Comparison of ENCODE assay signal across 10 cellular contexts in genomic region chr4:24979554-24979953, GRCh38. TPM values are rescaled to one million over a fixed set of nuclear protein-coding genes. Genes with fewer than 3 reads are reported as not detected.
DNase-seq lines count a peak whose midpoint lies in the region; ATAC-seq, FAIRE-seq and TF ChIP-seq lines count a peak whose summit lies in the region.
"Had no signal": no experiment of that assay in that cellular context is flagged by ENCODE, and none has a peak within 500 bp of the region (broad histone marks: within the 10 kb centered on the region; RNA-seq: fewer than 3 reads in every experiment).

No MANE protein-coding gene starts in this region.

- BruUV-seq in HepG2 (replicated peaks; lab: Mats Ljungman, UMichigan) = no TSS peak

- no peaks in the 10 kb centered on the region for H3K79me2 ChIP-seq in HepG2 (ENCODE audit: insufficient read depth, low read length)

- H3K4me1 Mint-ChIP-seq in activated T-helper 2 cell treated with anti-CD3 and anti-CD28 coated beads, Interferon-gamma antibody, Interleukin-2, Interleukin-4, amounts not matched to agents 10 μg/mL and 5 μg/mL and 100 μg/mL, durations not matched to agents 14 hours and 24 hours and 36 hours (ENCODE audit: low read depth) = peaks cover 15% of the 10 kb centered on the region

- no peak for FAIRE-seq in HepG2 (lab: Jason Lieb, UNC)

- TF ChIP-seq CTCF in liver (IDR thresholded peaks at IDR 0.05; ENCODE audit: low read depth, low read length, missing input control) (no peak), HepG2 (CRISPR knock-in tag; IDR thresholded peaks at IDR 0.05) (no peak)

- in situ Hi-C loops in HepG2 (cut with HindIII; ENCODE audit: extremely low pct_ligation_motif_present, low pct_unique_long_range_greater_than_20kb) = loop anchor here (25.0 kb wide), 2 partner anchors 383 to 492 kb away; no protein-coding TSS in a partner anchor

- no peak for TF ChIP-seq EP300 in HepG2 (IDR thresholded peaks at IDR 0.05; ENCODE audit: low read depth in 2 of 2, low read length in 2 of 2)
- no peak for TF ChIP-seq EP300 in HepG2 (CRISPR knock-in tag; IDR thresholded peaks at IDR 0.05; ENCODE audit: borderline replicate concordance)

- CTCF ChIA-PET in HepG2 (lab: Yijun Ruan, JAX; ENCODE audit: low intra/inter-chr PET ratio, low total read pairs) = interaction anchor here (1.1 kb wide), 1 partner anchor 166 kb away, joined by 3 read pairs; no protein-coding TSS in a partner anchor

- H3K9me3 ChIP-seq in liver (ENCODE audit: control insufficient read depth in 4 of 4, low read length in 3 of 4) = no peaks in the 10 kb centered on the region
- no peaks in the 10 kb centered on the region for H3K9me3 ChIP-seq in HepG2 (ENCODE audit: low read length)

- ATAC-seq in HepG2 (no peak), HG03108 (IDR thresholded peaks at IDR 0.05; ENCODE audit: unreplicated experiment) (no peak), GM19395 (IDR thresholded peaks at IDR 0.05; ENCODE audit: unreplicated experiment) (no peak)

- H3K27me3 ChIP-seq in liver (ENCODE audit: control insufficient read depth in 4 of 4, insufficient read depth in 4 of 4, low read length in 3 of 4) (no peaks in the 10 kb centered on the region), HepG2 (ENCODE audit: control insufficient read depth in 1 of 2, insufficient read depth in 2 of 2, low read length in 2 of 2) (peaks cover 0 to 20% of the 10 kb centered on the region in 2 experiments; a peak in 1 of 5 replicates)

- no peak overlapping the region for H3K4me3 Mint-ChIP-seq in activated T-helper 2 cell treated with anti-CD3 and anti-CD28 coated beads, Interferon-gamma antibody, Interleukin-2, Interleukin-4, amounts not matched to agents 10 μg/mL and 5 μg/mL and 100 μg/mL, durations not matched to agents 14 hours and 24 hours and 36 hours (ENCODE audit: low read depth)

- POLR2A ChIA-PET in HepG2 (lab: Yijun Ruan, JAX) = no interaction called here

- H3K9ac ChIP-seq in liver (ENCODE audit: low read depth in 1 of 2, low read length in 2 of 2) = peak overlapping the region in 1 of 2 donors; percentile 82
- no peak overlapping the region for H3K9ac ChIP-seq in HepG2 (ENCODE audit: insufficient read depth, low read depth, low read length)

- TF ChIP-seq RAD21 in liver (IDR thresholded peaks at IDR 0.05) = no peak
- no peak for TF ChIP-seq RAD21 in HepG2 (CRISPR knock-in tag; IDR thresholded peaks at IDR 0.05)

- H3K27me3 Mint-ChIP-seq in activated T-helper 2 cell treated with anti-CD3 and anti-CD28 coated beads, Interferon-gamma antibody, Interleukin-2, Interleukin-4, amounts not matched to agents 10 μg/mL and 5 μg/mL and 100 μg/mL, durations not matched to agents 14 hours and 24 hours and 36 hours (ENCODE audit: low read depth) = peaks cover 12% of the 10 kb centered on the region

- no peaks in the 10 kb centered on the region for H3K36me3 ChIP-seq in liver (ENCODE audit: control insufficient read depth in 4 of 4, insufficient read depth in 3 of 4, low read depth in 1 of 4, low read length in 3 of 4)
- no peaks in the 10 kb centered on the region for H3K36me3 ChIP-seq in HepG2 (replicated peaks in 1 of 2; ENCODE audit: control insufficient read depth in 1 of 2, insufficient read depth in 2 of 2, low read length in 2 of 2)

- H4K20me1 ChIP-seq in HepG2 (ENCODE audit: insufficient read depth, low read length) = no peaks in the 10 kb centered on the region

- no peaks in the 10 kb centered on the region for H3K36me3 Mint-ChIP-seq in activated T-helper 2 cell treated with anti-CD3 and anti-CD28 coated beads, Interferon-gamma antibody, Interleukin-2, Interleukin-4, amounts not matched to agents 10 μg/mL and 5 μg/mL and 100 μg/mL, durations not matched to agents 14 hours and 24 hours and 36 hours (ENCODE audit: low read depth)

- TF ChIP-seq POLR2A in HepG2 (IDR thresholded peaks at IDR 0.05; ENCODE audit: insufficient read depth in 1 of 2, low read depth in 2 of 2, low read length in 2 of 2) = no peak

- WGBS in liver = 74% methylated on average over 7 of the region's 7 CpGs
- WGBS in HepG2 (ENCODE audit: low lambda C conversion rate) = 75% methylated on average over 7 of the region's 7 CpGs

- H3K27ac ChIP-seq in liver (ENCODE audit: low read depth in 1 of 2, low read length in 2 of 2) (peak overlapping the region; percentile 21 to 41), HepG2 (ENCODE audit: extremely low read length, insufficient read depth, low read length) (no peak overlapping the region), caudate nucleus (ENCODE audit: low read depth, low read length) (peak overlapping the region; percentile 29)
- H3K27ac ChIP-seq: C4-2B had no signal

- no peak overlapping the region for H3K27ac Mint-ChIP-seq in activated T-helper 2 cell treated with anti-CD3 and anti-CD28 coated beads, Interferon-gamma antibody, Interleukin-2, Interleukin-4, amounts not matched to agents 10 μg/mL and 5 μg/mL and 100 μg/mL, durations not matched to agents 14 hours and 24 hours and 36 hours

- H3K4me2 ChIP-seq in HepG2 (ENCODE audit: low read depth, low read length) = no peak overlapping the region

- DNase-seq in HepG2 (ENCODE audit: low spot score) (no peak), caudate nucleus (lab: John Stamatoyannopoulos, UW) (peak in 5 of 61 donors; percentile 4 to 21 (median 6)), medulla oblongata (ENCODE audit: extremely low spot score) (peak; percentile 85), posterior vena cava (ENCODE audit: low spot score) (no peak)
- no peak for DNase-seq in activated T-helper 2 cell treated with anti-CD3 and anti-CD28 coated beads, Interferon-gamma antibody, Interleukin-2, Interleukin-4, amounts not matched to agents 10 μg/mL and 5 μg/mL and 100 μg/mL, durations not matched to agents 14 hours and 24 hours and 36 hours (ENCODE audit: low spot score)

- H3K9me3 Mint-ChIP-seq in activated T-helper 2 cell treated with anti-CD3 and anti-CD28 coated beads, Interferon-gamma antibody, Interleukin-2, Interleukin-4, amounts not matched to agents 10 μg/mL and 5 μg/mL and 100 μg/mL, durations not matched to agents 14 hours and 24 hours and 36 hours = no peaks in the 10 kb centered on the region

- H3K4me3 ChIP-seq in liver (ENCODE audit: low read depth in 1 of 3, low read length in 3 of 3) = no peak overlapping the region
- no peak overlapping the region for H3K4me3 ChIP-seq in HepG2 (replicated peaks in 1 of 3; ENCODE audit: insufficient read depth in 1 of 3, low read depth in 2 of 3, low read length in 3 of 3)

- intact Hi-C loops in HepG2 (cut with micrococcal nuclease; ENCODE audit: unreplicated experiment) = loop anchor here (10.0 kb wide), 1 partner anchor 495 kb away; no protein-coding TSS in a partner anchor
- intact Hi-C loops in activated T-helper 2 cell treated with anti-CD3 and anti-CD28 coated beads, Interferon-gamma antibody, Interleukin-2, Interleukin-4, amounts not matched to agents 10 μg/mL and 5 μg/mL and 100 μg/mL, durations not matched to agents 14 hours and 24 hours and 36 hours (cut with micrococcal nuclease) = no loop called here
- intact Hi-C loops in posterior vena cava (cut with DNase I) = no loop called here

- no peak overlapping the region for H2AFZ ChIP-seq in HepG2 (ENCODE audit: low read length)

- H3K4me1 ChIP-seq in liver (ENCODE audit: control insufficient read depth in 4 of 4, insufficient read depth in 4 of 4, low read length in 3 of 4) = peaks cover 0 to 10% (median 0%) of the 10 kb centered on the region in 4 donors
- H3K4me1 ChIP-seq in HepG2 (ENCODE audit: insufficient read depth, low read length) = no peaks in the 10 kb centered on the region

TF ChIP-seq in HepG2, 621 proteins besides CTCF, POLR2A, EP300 and RAD21 (continues in another document):
- TF ChIP-seq RBM22 (optimal IDR thresholded peaks at IDR 0.05; ENCODE audit: low read length) (no peak), ZNF782 (CRISPR knock-in tag; IDR thresholded peaks at IDR 0.05; ENCODE audit: borderline replicate concordance) (no peak)

RNA-seq across cellular contexts. Expression of gene LGI2, which starts 51.2 kb away (rescaled TPM):
- under 1 TPM; 0.08 to 0.19 TPM for total RNA-seq in liver
- under 1 TPM in 1 of 2 donors, not detected in 1; 0.05 TPM for polyA plus RNA-seq in liver
- not detected in 2 replicates for total RNA-seq in HepG2 (2016; rRNA removed; fragmentation: Illumina TruSeq; extraction: Trizol)
- total RNA-seq in HepG2 (2016; cell fraction: cytosol; rRNA removed; fragmentation: Illumina TruSeq; extraction: Trizol; ENCODE audit: low read depth) = not detected in 2 replicates
- not detected in 2 replicates for total RNA-seq in HepG2 (2016; cell fraction: insoluble cytoplasmic fraction; rRNA removed; fragmentation: Illumina TruSeq; extraction: Trizol)
- not detected in 2 replicates for total RNA-seq in HepG2 (2016; cell fraction: membrane; rRNA removed; fragmentation: Illumina TruSeq; extraction: Trizol)
- not detected in 2 replicates for total RNA-seq in HepG2 (2016; cell fraction: nucleus; rRNA removed; fragmentation: Illumina TruSeq; extraction: Trizol)
- not detected in 2 replicates for polyA plus RNA-seq in HepG2 (2011; rRNA removed)
- not detected in 2 replicates for polyA plus RNA-seq in HepG2 (2011; cell fraction: cytosol; rRNA removed)
- not detected in 2 replicates for polyA plus RNA-seq in HepG2 (2011; cell fraction: nucleus; rRNA removed)
- polyA plus RNA-seq in HepG2 (2012) = not detected in 2 replicates
- not detected in 2 replicates for polyA plus RNA-seq in HepG2 (2016; cell fraction: cytosol; fragmentation: Illumina TruSeq; extraction: Trizol; ENCODE audit: low read depth)
- not detected in 2 replicates for polyA plus RNA-seq in HepG2 (2016; cell fraction: insoluble cytoplasmic fraction; fragmentation: Illumina TruSeq; extraction: Trizol; ENCODE audit: low read depth)
- not detected in 2 replicates for polyA plus RNA-seq in HepG2 (2016; cell fraction: membrane; fragmentation: Illumina TruSeq; extraction: Trizol; ENCODE audit: low read depth)
- not detected in 2 replicates for polyA plus RNA-seq in HepG2 (2016; cell fraction: nucleus; fragmentation: Illumina TruSeq; extraction: Trizol; ENCODE audit: insufficient read depth, low read depth)
- polyA minus RNA-seq in HepG2 (2011; rRNA and poly(A)+ RNA removed; ENCODE audit: low replicate concordance) = not detected in 2 replicates
- not detected in 2 replicates for polyA minus RNA-seq in HepG2 (2011; cell fraction: cytosol; rRNA and poly(A)+ RNA removed)
- polyA minus RNA-seq in HepG2 (2011; cell fraction: nucleus; rRNA and poly(A)+ RNA removed) = not detected in 2 replicates
- not detected in 2 replicates for total RNA-seq in activated T-helper 2 cell treated with anti-CD3 and anti-CD28 coated beads, Interferon-gamma antibody, Interleukin-2, Interleukin-4, amounts not matched to agents 10 μg/mL and 5 μg/mL and 100 μg/mL, durations not matched to agents 14 hours and 24 hours and 36 hours
- 10 to 100 TPM; 26.9 to 52.3 TPM for total RNA-seq in posterior vena cava
- total RNA-seq: activated CD8-positive, alpha-beta memory T cell treated with anti-CD3 and anti-CD28 coated beads for 36 hours had no signal

Comparison
In these comparisons a context has a peak if more than half of its experiments do, and no peak if none do; other contexts are left out.
1. RNA of gene LGI2, which starts 51.2 kb away (total RNA-seq): 26.9 to 52.3 TPM in posterior vena cava; 0.08 to 0.19 TPM in liver, not detected in HepG2 and not detected in activated T-helper 2 cell treated with anti-CD3 and anti-CD28 coated beads, Interferon-gamma antibody, Interleukin-2, Interleukin-4, amounts not matched to agents 10 μg/mL and 5 μg/mL and 100 μg/mL, durations not matched to agents 14 hours and 24 hours and 36 hours; every median in the first group is over 10 times any median in the second.